Comparison of ENCODE assay signal across 12 cellular contexts in the genomic region with DNA sequence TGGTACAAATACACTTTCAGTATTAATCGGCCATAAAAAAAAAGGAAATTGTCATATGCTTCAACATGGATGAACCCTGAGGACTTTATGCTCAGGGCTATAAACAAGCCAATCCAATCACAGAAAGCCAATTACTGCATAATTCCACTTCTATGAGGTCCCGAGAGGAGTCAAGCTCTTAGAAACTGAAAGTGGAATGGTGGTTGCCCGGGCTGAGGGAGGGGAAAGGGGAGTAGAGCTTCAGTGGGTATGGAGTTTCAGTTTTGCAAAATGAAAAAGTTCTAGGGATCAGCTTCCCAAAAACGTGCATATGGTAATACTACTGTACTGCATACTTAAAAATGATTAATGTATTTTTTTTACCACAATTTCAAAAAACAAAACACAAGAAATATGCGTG. TPM values are rescaled to one million over a fixed set of nuclear protein-coding genes. Genes with fewer than 3 reads are reported as not detected.
DNase-seq lines count a peak whose midpoint lies in the region; ATAC-seq and TF ChIP-seq lines count a peak whose summit lies in the region.
"Had no signal": no experiment of that assay in that cellular context is flagged by ENCODE, and none has a peak within 500 bp of the region (broad histone marks: within the 10 kb centered on the region; RNA-seq: fewer than 3 reads in every experiment).

No MANE protein-coding gene starts in this region.

- H3K27ac Mint-ChIP-seq in osteocyte (ENCODE audit: unreplicated experiment): peak overlapping the region; percentile 89

- H3K9me3 ChIP-seq in esophagus (ENCODE audit: control insufficient read depth in 2 of 2, insufficient read depth in 1 of 2, low read depth in 1 of 2, low read length in 1 of 2): no peaks in the 10 kb centered on the region

- peaks cover 9 to 16% of the 10 kb centered on the region in 2 donors for H3K4me1 ChIP-seq in esophagus (ENCODE audit: control insufficient read depth in 2 of 2, insufficient read depth in 2 of 2, low read length in 1 of 2)

- H3K36me3 Mint-ChIP-seq in osteocyte (ENCODE audit: unreplicated experiment): peaks cover 7% of the 10 kb centered on the region

- 16 to 24% methylated on average over 5 of the region's 5 CpGs for whole genome bisulfite sequencing in esophagus, 2 donors

- ATAC-seq in GM18498 (IDR thresholded peaks at IDR 0.05; ENCODE audit: unreplicated experiment): no peak
- ATAC-seq in GM18519 (IDR thresholded peaks at IDR 0.05; ENCODE audit: low FRiP score, unreplicated experiment): no peak

- H3K27ac ChIP-seq in esophagus (ENCODE audit: low read depth in 2 of 2, low read length in 1 of 2): peak overlapping the region; percentile 83 to 87

- H3K27me3 Mint-ChIP-seq in osteocyte (ENCODE audit: unreplicated experiment): no peaks in the 10 kb centered on the region

- no peak overlapping the region for H3K4me3 ChIP-seq in esophagus (ENCODE audit: low read depth in 1 of 2, low read length in 2 of 2)

- DNase-seq in AG20443 (ENCODE audit: low spot score) (peak; percentile 50), NOMO-1 treated with DMSO at 0.1 percent for 48 hours (lab: John Stamatoyannopoulos, UW; ENCODE audit: unreplicated experiment) (peak; percentile 45), osteocyte (ENCODE audit: extremely low spot score, unreplicated experiment) (no peak), SK-N-DZ (ENCODE audit: low spot score) (no peak), NCI-H524 (lab: John Stamatoyannopoulos, UW) (no peak)
- DNase-seq: activated CD4-positive, alpha-beta T cell treated with anti-CD3 and anti-CD28 coated beads, Interleukin-2, amount 50 U/mL, for 1 hour; Calu3; hippocampal formation; KBM-7 had no signal

- H3K4me1 Mint-ChIP-seq in osteocyte (ENCODE audit: unreplicated experiment): peaks cover 16% of the 10 kb centered on the region

- H3K36me3 ChIP-seq in esophagus (ENCODE audit: control insufficient read depth in 2 of 2, insufficient read depth in 2 of 2, low read length in 1 of 2): peaks cover 0 to 2% of the 10 kb centered on the region in 2 donors

- no peaks in the 10 kb centered on the region for H3K27me3 ChIP-seq in esophagus (ENCODE audit: control insufficient read depth in 1 of 2, insufficient read depth in 2 of 2, low read length in 2 of 2)

- no peak for TF ChIP-seq CTCF in osteocyte (IDR thresholded peaks at IDR 0.05)

- no peaks in the 10 kb centered on the region for H3K9me3 Mint-ChIP-seq in osteocyte (ENCODE audit: unreplicated experiment)

- peak overlapping the region; percentile 65 for H3K4me3 Mint-ChIP-seq in osteocyte (ENCODE audit: unreplicated experiment)

RNA-seq across cellular contexts. Expression of gene RNF34, which starts 52.0 kb away (rescaled TPM):
- 10 to 100 TPM; 13.6 to 13.8 TPM for polyA plus RNA-seq in esophagus
- total RNA-seq in osteocyte: 39.5 and 42.5 TPM in 2 replicates
- polyA plus RNA-seq in SK-N-DZ (2014; cell fraction: cytosol; rRNA removed): 69.0 and 90.9 TPM in 2 replicates
- polyA plus RNA-seq in SK-N-DZ (2014; cell fraction: nucleus; rRNA removed): 81.1 and 161 TPM in 2 replicates

Comparison
In these comparisons a context has a peak if more than half of its experiments do, and no peak if none do; other contexts are left out.
1. DNase-seq: peak in AG20443 (single experiment) and NOMO-1 treated with DMSO at 0.1 percent for 48 hours (single experiment); none in osteocyte (single experiment), SK-N-DZ (single experiment) and NCI-H524 (0 of 2).